1 cellular context compared by ENCODE assay signal in genomic region chr7:99380032-99380822, GRCh38.
A peak's percentile ranks its signal among the peaks of the same experiment; 100 is the strongest.
TF ChIP-seq lines count a peak whose summit lies in the region.

No MANE protein-coding gene starts in this region.

TF ChIP-seq in K562, 482 proteins besides CTCF, POLR2A, EP300 and RAD21 (continued from another document):
- TF ChIP-seq, protein P1, sequence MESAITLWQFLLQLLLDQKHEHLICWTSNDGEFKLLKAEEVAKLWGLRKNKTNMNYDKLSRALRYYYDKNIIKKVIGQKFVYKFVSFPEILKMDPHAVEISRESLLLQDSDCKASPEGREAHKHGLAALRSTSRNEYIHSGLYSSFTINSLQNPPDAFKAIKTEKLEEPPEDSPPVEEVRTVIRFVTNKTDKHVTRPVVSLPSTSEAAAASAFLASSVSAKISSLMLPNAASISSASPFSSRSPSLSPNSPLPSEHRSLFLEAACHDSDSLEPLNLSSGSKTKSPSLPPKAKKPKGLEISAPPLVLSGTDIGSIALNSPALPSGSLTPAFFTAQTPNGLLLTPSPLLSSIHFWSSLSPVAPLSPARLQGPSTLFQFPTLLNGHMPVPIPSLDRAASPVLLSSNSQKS (CRISPR knock-in tag; IDR thresholded peaks at IDR 0.05), result no peak
- TF ChIP-seq SPI1 (IDR thresholded peaks at IDR 0.05; ENCODE audit: borderline replicate concordance, low read depth, low read length) (peak; percentile 99), HMBOX1 (IDR thresholded peaks at IDR 0.05) (peak; percentile 54; the same call in 1 of the 2 replicates), SMARCE1 (IDR thresholded peaks at IDR 0.05) (peak; percentile 72; the same call in 1 of the 2 replicates), SRSF3 (IDR thresholded peaks at IDR 0.05; ENCODE audit: insufficient read depth, low read length) (no peak), LCOR (CRISPR knock-in tag; IDR thresholded peaks at IDR 0.05) (peak; percentile 69), ZNF77 (CRISPR knock-in tag; IDR thresholded peaks at IDR 0.05) (no peak), PHB2 (IDR thresholded peaks at IDR 0.05; ENCODE audit: low read depth) (no peak), ZNF316 (IDR thresholded peaks at IDR 0.05) (peak; percentile 53), C11orf30 (IDR thresholded peaks at IDR 0.05; ENCODE audit: low read depth) (peak; percentile 76), SRSF1 (IDR thresholded peaks at IDR 0.05; ENCODE audit: low read depth, low read length) (no peak), FUS (optimal IDR thresholded peaks at IDR 0.05; ENCODE audit: low read depth, low read length) (no peak), ESRRA (IDR thresholded peaks at IDR 0.05; ENCODE audit: borderline replicate concordance, low read depth) (no peak; the same call in 1 of the 2 replicates), NFYB (IDR thresholded peaks at IDR 0.05; ENCODE audit: extremely low read depth, insufficient read length) (peak; percentile 37), XRCC5 (IDR thresholded peaks at IDR 0.05; ENCODE audit: low read depth, low read length) (peak; percentile 55; the same call in 1 of the 2 replicates), TFAP4 (CRISPR knock-in tag; IDR thresholded peaks at IDR 0.05; ENCODE audit: borderline replicate concordance) (peak; percentile 66; the same call in 1 of the 2 replicates), RFX7 (CRISPR knock-in tag; IDR thresholded peaks at IDR 0.05) (no peak), ETV5 (CRISPR knock-in tag; IDR thresholded peaks at IDR 0.05; ENCODE audit: low read depth) (peak; percentile 79; the same call in 1 of the 2 replicates), ZNF274 (IDR thresholded peaks at IDR 0.05; ENCODE audit: borderline replicate concordance, low read depth, low read length) (no peak), ILF3 (IDR thresholded peaks at IDR 0.05; ENCODE audit: borderline replicate concordance) (no peak), CTBP1 (IDR thresholded peaks at IDR 0.05; ENCODE audit: borderline replicate concordance) (peak; percentile 34; the same call in 1 of the 2 replicates), HDAC1 (IDR thresholded peaks at IDR 0.05) (no peak), YY1 (IDR thresholded peaks at IDR 0.05; ENCODE audit: borderline replicate concordance in 1 of 3, control insufficient read depth in 1 of 3, extremely low read depth in 1 of 3, insufficient read depth in 3 of 3, insufficient read length in 1 of 3, insufficient replicate concordance in 2 of 3, low read depth in 1 of 3, low read length in 2 of 3) (no peak), PHB (CRISPR knock-in tag; IDR thresholded peaks at IDR 0.05) (no peak), NRF1 (conservative IDR thresholded peaks at IDR 0.05 in 1 of 2, IDR thresholded peaks at IDR 0.05 in 1 of 2) (0 out of 4 replicates have a peak, but pooled peaks of 1 of the 2 experiments have one; percentile 36), MLLT1 (IDR thresholded peaks at IDR 0.05) (no peak), ZFP1 (CRISPR knock-in tag; IDR thresholded peaks at IDR 0.05) (no peak)
- TF ChIP-seq, protein P2, sequence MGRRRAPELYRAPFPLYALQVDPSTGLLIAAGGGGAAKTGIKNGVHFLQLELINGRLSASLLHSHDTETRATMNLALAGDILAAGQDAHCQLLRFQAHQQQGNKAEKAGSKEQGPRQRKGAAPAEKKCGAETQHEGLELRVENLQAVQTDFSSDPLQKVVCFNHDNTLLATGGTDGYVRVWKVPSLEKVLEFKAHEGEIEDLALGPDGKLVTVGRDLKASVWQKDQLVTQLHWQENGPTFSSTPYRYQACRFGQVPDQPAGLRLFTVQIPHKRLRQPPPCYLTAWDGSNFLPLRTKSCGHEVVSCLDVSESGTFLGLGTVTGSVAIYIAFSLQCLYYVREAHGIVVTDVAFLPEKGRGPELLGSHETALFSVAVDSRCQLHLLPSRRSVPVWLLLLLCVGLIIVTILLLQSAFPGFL (CRISPR knock-in tag; IDR thresholded peaks at IDR 0.05), result 0 out of 2 replicates have a peak, but pooled peaks have one; percentile 54
- TF ChIP-seq, protein P3, sequence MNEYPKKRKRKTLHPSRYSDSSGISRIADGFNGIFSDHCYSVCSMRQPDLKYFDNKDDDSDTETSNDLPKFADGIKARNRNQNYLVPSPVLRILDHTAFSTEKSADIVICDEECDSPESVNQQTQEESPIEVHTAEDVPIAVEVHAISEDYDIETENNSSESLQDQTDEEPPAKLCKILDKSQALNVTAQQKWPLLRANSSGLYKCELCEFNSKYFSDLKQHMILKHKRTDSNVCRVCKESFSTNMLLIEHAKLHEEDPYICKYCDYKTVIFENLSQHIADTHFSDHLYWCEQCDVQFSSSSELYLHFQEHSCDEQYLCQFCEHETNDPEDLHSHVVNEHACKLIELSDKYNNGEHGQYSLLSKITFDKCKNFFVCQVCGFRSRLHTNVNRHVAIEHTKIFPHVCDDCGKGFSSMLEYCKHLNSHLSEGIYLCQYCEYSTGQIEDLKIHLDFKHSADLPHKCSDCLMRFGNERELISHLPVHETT (CRISPR knock-in tag; conservative IDR thresholded peaks at IDR 0.05 in 1 of 2, IDR thresholded peaks at IDR 0.05 in 1 of 2), result 0 out of 4 replicates have a peak, but pooled peaks of 1 of the 2 experiments have one; percentile 27
- TF ChIP-seq, protein P4, sequence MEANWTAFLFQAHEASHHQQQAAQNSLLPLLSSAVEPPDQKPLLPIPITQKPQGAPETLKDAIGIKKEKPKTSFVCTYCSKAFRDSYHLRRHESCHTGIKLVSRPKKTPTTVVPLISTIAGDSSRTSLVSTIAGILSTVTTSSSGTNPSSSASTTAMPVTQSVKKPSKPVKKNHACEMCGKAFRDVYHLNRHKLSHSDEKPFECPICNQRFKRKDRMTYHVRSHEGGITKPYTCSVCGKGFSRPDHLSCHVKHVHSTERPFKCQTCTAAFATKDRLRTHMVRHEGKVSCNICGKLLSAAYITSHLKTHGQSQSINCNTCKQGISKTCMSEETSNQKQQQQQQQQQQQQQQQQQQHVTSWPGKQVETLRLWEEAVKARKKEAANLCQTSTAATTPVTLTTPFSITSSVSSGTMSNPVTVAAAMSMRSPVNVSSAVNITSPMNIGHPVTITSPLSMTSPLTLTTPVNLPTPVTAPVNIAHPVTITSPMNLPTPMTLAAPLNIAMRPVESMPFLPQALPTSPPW (CRISPR knock-in tag; IDR thresholded peaks at IDR 0.05), result peak; percentile 45; the same call in 1 of the 2 replicates
